ENCODE assay signal across 19 cellular contexts in genomic region chr2:9807056-9807455, GRCh38. TPM values are rescaled to one million over a fixed set of nuclear protein-coding genes. Genes with fewer than 3 reads are reported as not detected.
DNase-seq lines count a peak whose midpoint lies in the region; FAIRE-seq and TF ChIP-seq lines count a peak whose summit lies in the region.
"Had no signal": no experiment of that assay in that cellular context is flagged by ENCODE, and none has a peak within 500 bp of the region (broad histone marks: within the 10 kb centered on the region; RNA-seq: fewer than 3 reads in every experiment).

No MANE protein-coding gene starts in this region.

- no peak overlapping the region for H4K12ac ChIP-seq in trophoblast cell (ENCODE audit: low read depth, low read length)

- no peak for TF ChIP-seq POLR2A in prostate gland (IDR thresholded peaks at IDR 0.05)

- H3K4ac ChIP-seq in trophoblast cell (ENCODE audit: low read depth, low read length) = no peak overlapping the region

- DNase-seq in AG20443 (ENCODE audit: low spot score) (peak; percentile 4), GM13976 (ENCODE audit: low spot score) (peak; percentile 18), kidney (peak; percentile 56), trophoblast cell (no peak), prostate gland (ENCODE audit: low spot score) (no peak), RWPE1 (ENCODE audit: low spot score) (no peak), occipital lobe (lab: John Stamatoyannopoulos, UW) (no peak)
- DNase-seq: DMS153, DND-41, MM.1S, NCI-H2029 treated with DMSO at 0.1 percent for 48 hours, NCI-H2227 treated with DMSO at 0.1 percent for 48 hours, NCI-H69, SJCRH30 had no signal

- no peaks in the 10 kb centered on the region for H3K4me1 ChIP-seq in kidney (ENCODE audit: control insufficient read depth in 1 of 2, insufficient read depth in 1 of 2, low read depth in 1 of 2, low read length in 2 of 2)
- peaks cover 15 to 21% of the 10 kb centered on the region in 2 experiments for H3K4me1 ChIP-seq in trophoblast cell (ENCODE audit: control insufficient read depth in 1 of 2, insufficient read depth in 2 of 2, low read length in 2 of 2)
- H3K4me1 ChIP-seq in prostate gland (replicated peaks) = peaks cover 7% of the 10 kb centered on the region

- H3K9me3 ChIP-seq in kidney (ENCODE audit: control insufficient read depth in 1 of 2, low read length in 2 of 2) (no peaks in the 10 kb centered on the region), trophoblast cell (ENCODE audit: insufficient read depth, low read depth, low read length) (peaks cover 8% of the 10 kb centered on the region), prostate gland (no peaks in the 10 kb centered on the region)
- H3K9me3 ChIP-seq: SJCRH30 had no signal

- no peak overlapping the region for H2AK5ac ChIP-seq in trophoblast cell (ENCODE audit: low read length)

- H3K79me1 ChIP-seq in trophoblast cell (ENCODE audit: low read length) = peaks cover 9% of the 10 kb centered on the region

- WGBS in trophoblast cell (ENCODE audit: extremely low coverage, insufficient coverage, insufficient read length) = no CpG with 5 or more reads among the region's 15 CpGs
- 90% methylated on average over 14 of the region's 15 CpGs for WGBS in prostate gland

- H2BK120ac ChIP-seq in trophoblast cell (ENCODE audit: insufficient read depth, low read length, poor library complexity) = no peak overlapping the region

- H4K91ac ChIP-seq in trophoblast cell (ENCODE audit: low read depth, low read length) = peak overlapping the region; percentile 20

- no peak overlapping the region for H3K4me3 ChIP-seq in kidney (ENCODE audit: low read length in 2 of 2)
- H3K4me3 ChIP-seq in trophoblast cell (ENCODE audit: low read depth, low read length) = no peak overlapping the region
- H3K4me3 ChIP-seq in prostate gland = no peak overlapping the region
- H3K4me3 ChIP-seq: SJCRH30 had no signal

- no peak overlapping the region for H3K14ac ChIP-seq in trophoblast cell (ENCODE audit: low read length)

- CTCF ChIA-PET in RWPE1 (lab: Yijun Ruan, JAX) = no interaction called here

- POLR2A ChIA-PET in RWPE1 (lab: Yijun Ruan, JAX; ENCODE audit: low non-redundant PET) = no interaction called here

- peaks cover 4% of the 10 kb centered on the region for H3K79me2 ChIP-seq in trophoblast cell (ENCODE audit: control insufficient read depth, insufficient read depth, low read length, poor library complexity)

- intact Hi-C loops in kidney (cut with DNase I) (no loop called here), prostate gland (cut with DNase I) (loop anchor here (10.0 kb wide), 1 partner anchor 628 kb away; no protein-coding TSS in a partner anchor)

- H3K23ac ChIP-seq in trophoblast cell (ENCODE audit: low read length) = no peak overlapping the region

- in situ Hi-C loops in GM13976 (cut with MboI; ENCODE audit: low sequenced_read_pairs, unreplicated experiment) = no loop called here

- H2BK5ac ChIP-seq in trophoblast cell (ENCODE audit: low read depth, low read length, poor library complexity) = no peak overlapping the region

- H3K9ac ChIP-seq in kidney (ENCODE audit: low read length in 2 of 2) (no peak overlapping the region), trophoblast cell (ENCODE audit: low read length) (no peak overlapping the region)
- H3K9ac ChIP-seq: KMS-11 had no signal

- TF ChIP-seq CTCF in GM13976 (IDR thresholded peaks at IDR 0.05; ENCODE audit: borderline replicate concordance, control extremely low read depth, extremely low read depth, insufficient read depth, missing control alignments) (no peak), kidney (IDR thresholded peaks at IDR 0.05; ENCODE audit: borderline replicate concordance, extremely low read depth, insufficient read depth) (no peak), prostate gland (IDR thresholded peaks at IDR 0.05) (no peak), RWPE1 (conservative IDR thresholded peaks at IDR 0.05; ENCODE audit: low read depth) (no peak)

- no peak overlapping the region for H3K27ac ChIP-seq in kidney (ENCODE audit: low read depth in 2 of 2, low read length in 2 of 2)
- no peak overlapping the region for H3K27ac ChIP-seq in trophoblast cell (ENCODE audit: low read depth, low read length)
- H3K27ac ChIP-seq in prostate gland = no peak overlapping the region
- no peak overlapping the region for H3K27ac ChIP-seq in RWPE1
- H3K27ac ChIP-seq: HL-60, KMS-11, SJCRH30 had no signal

- H3K27me3 ChIP-seq in trophoblast cell (ENCODE audit: insufficient read depth, low read length) (no peaks in the 10 kb centered on the region), prostate gland (replicated peaks; ENCODE audit: insufficient read depth) (no peaks in the 10 kb centered on the region)

- no peaks in the 10 kb centered on the region for H3K36me3 ChIP-seq in kidney (ENCODE audit: control insufficient read depth in 1 of 2, insufficient read depth in 2 of 2, low read length in 2 of 2)
- H3K36me3 ChIP-seq in trophoblast cell (ENCODE audit: control insufficient read depth in 1 of 2, insufficient read depth in 2 of 2, low read length in 2 of 2) = no peaks in the 10 kb centered on the region
- H3K36me3 ChIP-seq in prostate gland = no peaks in the 10 kb centered on the region
- H3K36me3 ChIP-seq: SJCRH30 had no signal

- H2AFZ ChIP-seq in trophoblast cell (ENCODE audit: insufficient read depth, low read length, poor library complexity) = no peak overlapping the region

- H4K8ac ChIP-seq in trophoblast cell (ENCODE audit: low read depth, low read length) = no peak overlapping the region

- no peak overlapping the region for H3K18ac ChIP-seq in trophoblast cell (ENCODE audit: low read length)

- FAIRE-seq in kidney (lab: Jason Lieb, UNC) = no peak
- FAIRE-seq: GM12892, GM19239, H1 had no signal

- no peak overlapping the region for H3K4me2 ChIP-seq in trophoblast cell (ENCODE audit: low read length)
- H3K4me2 ChIP-seq: KMS-11 had no signal

- H2BK12ac ChIP-seq in trophoblast cell (ENCODE audit: low read length) = no peak overlapping the region

RNA-seq across cellular contexts. Expression of gene TAF1B, which starts 36.2 kb away (rescaled TPM):
- total RNA-seq in kidney = 27.7 TPM
- 8.8 TPM for polyA plus RNA-seq in kidney (ENCODE audit: insufficient read depth, low read depth, low replicate concordance)
- 20.9 and 23.2 TPM in 2 replicates for polyA plus RNA-seq in trophoblast cell (2013)
- total RNA-seq in prostate gland = 10 to 100 TPM; 14.8 to 16.0 TPM
- total RNA-seq in occipital lobe = 48.0 TPM

Comparison
In these comparisons a context has a peak if more than half of its experiments do, and no peak if none do; other contexts are left out.
1. DNase-seq: peak in AG20443 (single experiment), GM13976 (single experiment) and kidney (single experiment); none in trophoblast cell (0 of 2), prostate gland (single experiment), RWPE1 (single experiment) and occipital lobe (single experiment).